In the genomic region with DNA sequence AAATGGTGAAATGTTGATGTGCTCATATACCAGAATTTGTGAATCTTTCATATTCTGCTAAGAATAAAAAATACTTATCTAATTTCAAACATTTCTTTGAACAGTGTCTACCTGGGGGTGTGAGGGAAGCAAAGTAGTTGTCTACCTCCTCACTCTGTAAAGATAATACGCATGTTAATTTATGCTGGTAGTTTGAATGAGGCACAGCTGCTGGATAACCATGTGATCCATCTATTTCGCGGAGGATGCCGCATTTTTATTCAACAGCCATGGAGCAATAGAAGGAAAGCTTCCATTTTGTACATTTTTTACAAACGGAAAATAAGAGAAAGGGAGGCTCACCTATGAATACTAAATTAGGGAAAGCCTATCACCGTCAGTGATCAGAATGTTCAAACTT, we compare ENCODE assay signal across 7 cellular contexts.
"Had no signal": no experiment of that assay in that cellular context is flagged by ENCODE, and none has a peak within 500 bp of the region (broad histone marks: within the 10 kb centered on the region; RNA-seq: fewer than 3 reads in every experiment).

No MANE protein-coding gene starts in this region.

- H3K27ac ChIP-seq: GM23248, HL-60 had no signal

- H3K4me1 Mint-ChIP-seq: IgD-negative memory B cell had no signal

- H3K36me3 Mint-ChIP-seq: IgD-negative memory B cell had no signal

- H3K27me3 Mint-ChIP-seq: IgD-negative memory B cell had no signal

- H3K4me3 Mint-ChIP-seq: H9, IgD-negative memory B cell had no signal

- H3K9me3 Mint-ChIP-seq: H9 had no signal

- DNase-seq: GM23248, H9, HCEC 1CT, KBM-7 had no signal

- H3K4me3 ChIP-seq: GM23248 had no signal

- H3K27ac Mint-ChIP-seq: H9, IgD-negative memory B cell had no signal

- ATAC-seq: HepG2 had no signal

- H3K9ac ChIP-seq: GM23248 had no signal

- H2AFZ ChIP-seq: GM23248 had no signal
